Comparison of ENCODE assay signal across 9 cellular contexts in the genomic region with DNA sequence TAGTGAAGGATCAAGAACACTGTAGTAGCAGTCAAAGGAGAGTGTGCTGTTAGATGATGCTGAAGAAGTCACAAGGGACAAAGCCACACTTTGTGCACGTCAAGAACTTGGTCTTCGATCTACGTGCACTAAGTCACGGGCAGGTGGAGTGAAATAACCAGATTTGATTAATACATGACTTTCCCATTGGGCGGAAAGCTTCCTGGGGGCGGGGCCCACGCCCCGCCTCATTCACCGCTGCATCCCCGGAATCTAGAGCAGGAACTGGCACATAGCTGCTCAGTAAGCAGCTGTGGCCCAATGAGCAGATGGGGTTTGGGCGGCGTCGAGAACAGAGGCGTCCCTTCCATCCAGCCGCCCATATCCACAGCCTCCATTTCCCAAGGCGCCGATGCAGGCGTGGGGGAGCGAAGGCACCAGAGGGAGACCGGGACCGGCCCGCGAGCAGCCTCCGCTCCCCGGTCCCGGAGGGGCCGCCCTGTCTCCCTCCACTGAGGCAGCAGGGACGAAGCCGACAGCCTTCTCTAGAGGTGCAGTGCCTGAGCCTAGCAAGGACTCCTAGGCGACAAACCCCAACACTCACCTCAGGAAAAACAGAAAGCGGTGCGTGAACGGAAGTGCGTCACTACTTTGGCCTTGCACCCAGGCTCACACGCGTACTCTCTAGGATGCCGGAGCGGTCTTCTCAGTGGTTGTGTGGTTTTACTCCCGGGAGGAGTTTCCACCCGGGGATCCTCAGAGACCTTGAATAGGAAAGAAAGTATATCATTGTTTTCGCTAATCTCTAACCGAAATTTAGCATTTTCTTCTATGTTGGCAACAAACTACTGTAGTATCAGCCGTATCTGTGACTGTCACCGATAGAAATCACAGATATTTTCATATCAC. TPM values are rescaled to one million over a fixed set of nuclear protein-coding genes. Genes with fewer than 3 reads are reported as not detected.
DNase-seq lines count a peak whose midpoint lies in the region; ATAC-seq and TF ChIP-seq lines count a peak whose summit lies in the region.
"Had no signal": no experiment of that assay in that cellular context is flagged by ENCODE, and none has a peak within 500 bp of the region (broad histone marks: within the 10 kb centered on the region; RNA-seq: fewer than 3 reads in every experiment).

No MANE protein-coding gene starts in this region.

- H3K4me3 Mint-ChIP-seq in chondrocyte (ENCODE audit: unreplicated experiment): peak overlapping the region; percentile 80

- H3K4me1 Mint-ChIP-seq in chondrocyte (ENCODE audit: low read depth): peaks cover 14% of the 10 kb centered on the region

- peak; percentile 85 for DNase-seq in AG09319 (ENCODE audit: extremely low read depth, low read depth)
- peak; percentile 32 to 77 for DNase-seq in NCI-H446 (lab: John Stamatoyannopoulos, UW)
- peak; percentile 62 to 66 for DNase-seq in activated CD4-positive, alpha-beta T cell treated with anti-CD3 and anti-CD28 coated beads for 24 hours (ENCODE audit: low read depth in 2 of 2)
- no peak for DNase-seq in chondrocyte (ENCODE audit: low spot score)
- DNase-seq in kidney glomerular epithelial cell (lab: John Stamatoyannopoulos, UW): peak; percentile 88
- peak; percentile 68 to 73 for DNase-seq in stimulated activated CD4-positive, alpha-beta T cell treated with anti-CD3 and anti-CD28 coated beads, Interleukin-15, amount 100 ng/mL, for 48 hours (ENCODE audit: low read depth in 2 of 2)

- no peaks in the 10 kb centered on the region for H3K36me3 Mint-ChIP-seq in chondrocyte (ENCODE audit: low read depth)

- H3K27ac Mint-ChIP-seq in chondrocyte (ENCODE audit: unreplicated experiment): peak overlapping the region; percentile 90

- no peaks in the 10 kb centered on the region for H3K9me3 Mint-ChIP-seq in chondrocyte (ENCODE audit: low read depth)

- ATAC-seq in GM19035 (IDR thresholded peaks at IDR 0.05; ENCODE audit: unreplicated experiment) (peak; percentile 89), HG03342 (IDR thresholded peaks at IDR 0.05; ENCODE audit: unreplicated experiment) (peak; percentile 87)

- H3K27me3 Mint-ChIP-seq in chondrocyte (ENCODE audit: low read depth): peaks cover 5% of the 10 kb centered on the region

- TF ChIP-seq CTCF in AG09319 (IDR thresholded peaks at IDR 0.05; ENCODE audit: low read depth, low read length): no peak
- TF ChIP-seq CTCF in chondrocyte (IDR thresholded peaks at IDR 0.05): peak; percentile 25

RNA-seq across cellular contexts. Expression of gene ZNF19, which starts 4.9 kb away (rescaled TPM):
- 1.7 to 3.9 TPM (median 2.1 TPM) in 3 replicates for total RNA-seq in chondrocyte

RNA-seq across cellular contexts. Expression of gene ZNF23, which starts 22.2 kb away (rescaled TPM):
- total RNA-seq in chondrocyte: 8.6 to 10.4 TPM (median 8.8 TPM) in 3 replicates

RNA-seq across cellular contexts. Expression of gene CHST4, which starts 42.0 kb away (rescaled TPM):
- not detected in 3 replicates for total RNA-seq in chondrocyte
- total RNA-seq: T-helper 2 cell treated with Interferon-gamma antibody and Interleukin-4, amounts not matched to agents 100 ng/mL and 5 ng/mL, for 36 hours had no signal

RNA-seq across cellular contexts. Expression of gene TLE7, which starts 42.4 kb away (rescaled TPM):
- total RNA-seq in chondrocyte: not detected in 3 replicates
- total RNA-seq: T-helper 2 cell treated with Interferon-gamma antibody and Interleukin-4, amounts not matched to agents 100 ng/mL and 5 ng/mL, for 36 hours had no signal
